ENCODE assay signal across 9 cellular contexts in the genomic region with DNA sequence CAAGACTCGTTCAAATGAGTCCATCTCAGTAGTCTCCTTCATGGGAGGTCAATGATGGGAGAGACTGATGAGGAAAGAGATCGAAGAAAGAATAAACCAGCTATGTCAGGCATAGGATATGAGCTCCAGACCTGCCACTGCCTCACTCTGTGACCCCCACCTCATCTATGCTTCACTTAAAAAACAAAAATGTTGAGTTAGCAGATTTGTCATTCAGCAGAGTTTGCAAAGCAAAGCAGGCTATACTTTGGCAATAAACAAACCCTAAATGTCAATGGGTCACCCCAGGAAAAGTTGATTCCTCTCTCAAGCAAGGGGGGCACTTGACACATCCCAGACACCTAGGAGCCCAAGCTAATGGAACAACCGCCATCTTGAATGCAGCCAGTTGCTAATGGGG.
"Had no signal": no experiment of that assay in that cellular context is flagged by ENCODE, and none has a peak within 500 bp of the region (broad histone marks: within the 10 kb centered on the region; RNA-seq: fewer than 3 reads in every experiment).

No MANE protein-coding gene starts in this region.

- H3K4me1 ChIP-seq: HAP-1 had no signal

- H3K4me3 Mint-ChIP-seq: HFFc6 had no signal

- H3K4me3 ChIP-seq: GM23248, HAP-1 had no signal

- DNase-seq: GM23248, GOT3, H7, HFFc6, KBM-7 had no signal

- H3K36me3 ChIP-seq: HAP-1 had no signal

- FAIRE-seq: HTR-8/SVneo had no signal

- ATAC-seq: HCT116 had no signal

- H3K9ac ChIP-seq: GM23248, KMS-11 had no signal

- H3K4me2 ChIP-seq: KMS-11 had no signal

- H2AFZ ChIP-seq: GM23248 had no signal

- H3K9me3 Mint-ChIP-seq: HFFc6 had no signal

- H3K27ac Mint-ChIP-seq: HFFc6 had no signal

- H3K9me3 ChIP-seq: HAP-1 had no signal

- H3K27ac ChIP-seq: GM23248, KMS-11 had no signal
